Comparison of ENCODE assay signal across 1 cellular context in genomic region chr10:8037199-8037801, GRCh38.
TF ChIP-seq lines count a peak whose summit lies in the region.

No MANE protein-coding gene starts in this region.

TF ChIP-seq in H1, 55 proteins besides CTCF, POLR2A, EP300 and RAD21:
- TF ChIP-seq SRF (IDR thresholded peaks at IDR 0.05; ENCODE audit: low read depth, low read length) (no peak), SP1 (IDR thresholded peaks at IDR 0.05; ENCODE audit: low read depth, low read length) (no peak), GABPA (IDR thresholded peaks at IDR 0.05; ENCODE audit: borderline replicate concordance, insufficient read depth, low read length) (no peak), CHD7 (IDR thresholded peaks at IDR 0.05; ENCODE audit: insufficient replicate concordance, low read length) (no peak), SP4 (IDR thresholded peaks at IDR 0.05; ENCODE audit: low read length) (no peak), EZH2 (IDR thresholded peaks at IDR 0.05; ENCODE audit: low read depth, low read length, severe bottlenecking) (peak; percentile 90), EGR1 (IDR thresholded peaks at IDR 0.05; ENCODE audit: borderline replicate concordance, low read depth, low read length) (no peak), BCL11A (IDR thresholded peaks at IDR 0.05; ENCODE audit: low read depth in 2 of 2, low read length in 2 of 2) (no peak), NRF1 (IDR thresholded peaks at IDR 0.05; ENCODE audit: low read depth, low read length) (no peak), CBX8 (IDR thresholded peaks at IDR 0.05; ENCODE audit: borderline replicate concordance, low read depth, low read length) (peak; percentile 97), TBP (IDR thresholded peaks at IDR 0.05; ENCODE audit: low read depth, low read length) (no peak), KDM5A (IDR thresholded peaks at IDR 0.05; ENCODE audit: low read length) (no peak), CREB1 (IDR thresholded peaks at IDR 0.05) (no peak), YY1 (IDR thresholded peaks at IDR 0.05; ENCODE audit: low read depth, low read length) (no peak), ASH2L (IDR thresholded peaks at IDR 0.05; ENCODE audit: low read length) (no peak), SUZ12 (IDR thresholded peaks at IDR 0.05; ENCODE audit: low read length) (peak; percentile 96), CEBPB (IDR thresholded peaks at IDR 0.05; ENCODE audit: low read depth, low read length) (no peak), RNF2 (IDR thresholded peaks at IDR 0.05; ENCODE audit: borderline replicate concordance, low read depth, low read length, missing control alignments, poor library complexity, severe bottlenecking) (peak; percentile 98), SAP30 (IDR thresholded peaks at IDR 0.05; ENCODE audit: insufficient read depth, insufficient replicate concordance, low read length) (no peak), ATF3 (IDR thresholded peaks at IDR 0.05; ENCODE audit: insufficient read depth, low read depth, low read length) (no peak)
